17 cellular contexts compared by ENCODE assay signal in the genomic region with DNA sequence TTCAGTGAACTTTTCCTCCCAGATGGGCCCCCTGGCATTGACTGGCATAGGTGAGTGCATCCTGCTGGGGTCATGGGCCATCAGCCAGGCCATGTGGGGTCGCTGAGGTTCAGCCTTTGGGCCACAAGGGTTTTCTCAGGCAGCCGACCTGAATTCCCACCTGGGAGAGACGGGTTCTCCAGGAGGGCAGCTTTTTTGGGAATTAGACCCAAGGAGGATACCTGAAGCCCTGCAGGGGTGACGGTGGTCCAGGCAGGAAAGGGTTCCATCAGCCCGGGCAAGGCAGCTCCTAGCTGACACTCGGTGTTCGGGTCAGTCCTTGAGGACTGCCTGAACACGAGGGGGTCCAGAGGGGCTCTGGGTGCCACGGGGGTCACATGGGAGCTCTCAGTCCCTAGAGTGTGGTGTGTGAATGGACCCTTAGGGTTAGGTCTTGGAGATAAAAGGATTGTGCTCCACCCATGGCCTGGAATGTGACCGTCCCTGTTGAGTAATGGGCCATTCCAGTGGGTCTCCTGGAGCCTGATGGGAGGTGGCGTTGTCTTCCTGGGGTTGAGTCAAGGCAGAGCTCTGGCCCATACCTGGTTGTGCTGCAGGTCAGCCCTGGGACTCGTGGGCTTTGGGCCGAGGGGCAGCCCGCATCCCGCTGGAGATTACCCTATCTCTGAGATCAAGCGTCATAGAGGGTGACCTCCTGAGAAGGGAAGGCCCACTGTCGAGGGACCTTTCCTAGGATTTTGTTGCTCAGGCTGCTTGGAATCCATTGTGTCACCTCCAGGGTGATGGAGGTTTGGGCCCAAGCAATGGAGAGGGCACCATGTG.
DNase-seq lines count a peak whose midpoint lies in the region; ATAC-seq and TF ChIP-seq lines count a peak whose summit lies in the region.
"Had no signal": no experiment of that assay in that cellular context is flagged by ENCODE, and none has a peak within 500 bp of the region (broad histone marks: within the 10 kb centered on the region; RNA-seq: fewer than 3 reads in every experiment).

No MANE protein-coding gene starts in this region.

- H3K4me3 ChIP-seq in coronary artery = no peak overlapping the region
- H3K4me3 ChIP-seq in upper lobe of right lung = no peak overlapping the region

- H3K36me3 ChIP-seq in upper lobe of right lung = no peaks in the 10 kb centered on the region

- no peaks in the 10 kb centered on the region for H3K9me3 ChIP-seq in upper lobe of right lung

- intact Hi-C loops in Right ventricle myocardium superior (cut with DNase I) = no loop called here
- intact Hi-C loops in Right ventricle myocardium inferior (cut with DNase I) = no loop called here
- intact Hi-C loops in upper lobe of right lung (cut with DNase I) = no loop called here

- no peak for ATAC-seq in Right ventricle myocardium superior (ENCODE audit: poor library complexity)
- no peak for ATAC-seq in Right ventricle myocardium inferior
- no peak for ATAC-seq in omental fat pad (ENCODE audit: low FRiP score)
- ATAC-seq in upper lobe of right lung = no peak
- ATAC-seq: activated naive CD8-positive, alpha-beta T cell treated with anti-CD3 and anti-CD28 coated beads, Interleukin-2, amount 50 U/mL, for 24 hours had no signal

- no peaks in the 10 kb centered on the region for H3K27me3 ChIP-seq in upper lobe of right lung

- no peak overlapping the region for H3K27ac ChIP-seq in coronary artery
- H3K27ac ChIP-seq in upper lobe of right lung = no peak overlapping the region

- TF ChIP-seq CTCF in coronary artery (IDR thresholded peaks at IDR 0.05) (no peak), omental fat pad (IDR thresholded peaks at IDR 0.05) (no peak), upper lobe of right lung (IDR thresholded peaks at IDR 0.05) (no peak)

- DNase-seq in Right ventricle myocardium superior (peak; percentile 35), Right ventricle myocardium inferior (ENCODE audit: missing footprints) (no peak), coronary artery (ENCODE audit: low spot score) (peak; percentile 50), omental fat pad (ENCODE audit: low spot score) (peak; percentile 9), upper lobe of right lung (peak; percentile 52), NCI-H82 treated with DMSO at 0.1 percent for 48 hours (lab: John Stamatoyannopoulos, UW; ENCODE audit: unreplicated experiment) (no peak), NCI-H1417 (lab: John Stamatoyannopoulos, UW) (no peak), ureter (ENCODE audit: low spot score) (no peak)
- DNase-seq: activated naive CD8-positive, alpha-beta T cell treated with anti-CD3 and anti-CD28 coated beads, Interleukin-2, amount 50 U/mL, for 24 hours; CD4-positive, CD25-positive, alpha-beta regulatory T cell; DMS153; GF-D8; NCI-H1092 treated with DMSO at 0.1 percent for 48 hours; NCI-H2107; NCI-H524; SHP77; stimulated activated CD4-positive, alpha-beta T cell treated with anti-CD3 and anti-CD28 coated beads, Interleukin-4, amount 100 ng/mL, for 4 hours had no signal

- H3K4me1 ChIP-seq in upper lobe of right lung = no peaks in the 10 kb centered on the region

Comparison
In these comparisons a context has a peak if more than half of its experiments do, and no peak if none do; other contexts are left out.
1. DNase-seq: peak in Right ventricle myocardium superior (single experiment), coronary artery (single experiment), omental fat pad (single experiment) and upper lobe of right lung (single experiment); none in Right ventricle myocardium inferior (single experiment), NCI-H82 treated with DMSO at 0.1 percent for 48 hours (single experiment), NCI-H1417 (0 of 3) and ureter (single experiment).